Comparison of ENCODE assay signal across 19 cellular contexts in the genomic region with DNA sequence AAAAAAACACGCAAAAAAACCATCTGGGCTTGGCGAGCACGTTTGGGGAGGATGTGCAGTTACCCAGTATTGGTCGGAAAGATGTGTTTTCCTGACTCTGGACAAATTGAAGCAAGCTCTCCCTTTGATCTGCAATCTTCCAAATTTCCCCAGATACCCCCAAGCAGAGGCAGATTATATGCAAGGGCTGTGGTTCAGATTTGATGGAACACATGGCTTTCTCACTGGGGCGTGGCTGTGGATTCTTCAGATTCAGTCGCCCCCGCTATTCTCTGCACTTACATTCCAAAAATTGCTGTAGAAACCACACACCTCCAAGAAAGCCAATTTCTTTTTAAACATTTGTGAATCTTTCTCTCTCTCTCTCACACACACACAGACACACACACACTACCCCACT.
DNase-seq lines count a peak whose midpoint lies in the region; ATAC-seq and TF ChIP-seq lines count a peak whose summit lies in the region.
"Had no signal": no experiment of that assay in that cellular context is flagged by ENCODE, and none has a peak within 500 bp of the region (broad histone marks: within the 10 kb centered on the region; RNA-seq: fewer than 3 reads in every experiment).

No MANE protein-coding gene starts in this region.

- ATAC-seq in GM21526 (IDR thresholded peaks at IDR 0.05; ENCODE audit: low FRiP score, unreplicated experiment) (no peak), HG02610 (IDR thresholded peaks at IDR 0.05; ENCODE audit: unreplicated experiment) (no peak)
- ATAC-seq: Panc1 had no signal

- H3K4me3 ChIP-seq in BJ (ENCODE audit: low read depth, low read length) (no peak overlapping the region), skeletal muscle tissue (ENCODE audit: low read length in 3 of 3) (no peak overlapping the region)

- H3K9ac ChIP-seq in skeletal muscle tissue (ENCODE audit: low read depth in 1 of 3, low read length in 3 of 3): no peak overlapping the region

- peak overlapping the region; percentile 47 for H3K27ac ChIP-seq in skeletal muscle tissue (ENCODE audit: low read depth, low read length)

- H3K4me1 ChIP-seq in skeletal muscle tissue (ENCODE audit: control insufficient read depth in 3 of 3, insufficient read depth in 3 of 3, low read length in 3 of 3): peaks cover 0 to 5% (median 0%) of the 10 kb centered on the region in 3 donors

- no peaks in the 10 kb centered on the region for H3K27me3 ChIP-seq in BJ (ENCODE audit: control insufficient read depth, insufficient read depth, low read length)
- H3K27me3 ChIP-seq in skeletal muscle tissue (ENCODE audit: control insufficient read depth in 3 of 3, insufficient read depth in 3 of 3, low read length in 3 of 3): no peaks in the 10 kb centered on the region

- H3K9me3 ChIP-seq in skeletal muscle tissue (ENCODE audit: control insufficient read depth in 3 of 3, low read length in 3 of 3): no peaks in the 10 kb centered on the region

- CTCF ChIA-PET in BJ (lab: Yijun Ruan, JAX): interaction anchor here (1.1 to 1.7 kb wide), 2 partner anchors 103 to 128 kb away, joined by 4 read pairs; no protein-coding TSS in a partner anchor

- POLR2A ChIA-PET in BJ (lab: Charles Lee): interaction anchor here (0.7 kb wide), 1 partner anchor 815 kb away, joined by 3 read pairs; no protein-coding TSS in a partner anchor

- no peak for TF ChIP-seq CTCF in BJ (IDR thresholded peaks at IDR 0.05; ENCODE audit: insufficient read depth, low read depth, low read length)

- peak; percentile 88 for DNase-seq in BJ (ENCODE audit: low read depth)
- DNase-seq in NCI-H226: peak; percentile 16
- DNase-seq in fibroblast of peridontal ligament (ENCODE audit: extremely low read depth): peak; percentile 98
- no peak for DNase-seq in NCI-H446 (lab: John Stamatoyannopoulos, UW)
- no peak for DNase-seq in NCI-H1105 (lab: John Stamatoyannopoulos, UW)
- DNase-seq: activated B cell treated with CpG ODN at 0.5 μM for 24 hours; activated gamma-delta T cell; DMS79; foreskin melanocyte; NCI-H1694 treated with DMSO at 0.1 percent for 48 hours; NCI-H526; retina; stimulated activated CD4-positive, alpha-beta T cell treated with anti-CD3 and anti-CD28 coated beads, Interleukin-4, amount 100 ng/mL, for 1 hour; T-helper 1 cell; trophoblast cell had no signal

- H3K36me3 ChIP-seq in BJ (ENCODE audit: control insufficient read depth, insufficient read depth, low read length) (no peaks in the 10 kb centered on the region), skeletal muscle tissue (ENCODE audit: control insufficient read depth in 3 of 3, insufficient read depth in 3 of 3, low read length in 3 of 3) (no peaks in the 10 kb centered on the region)

Comparison
In these comparisons a context has a peak if more than half of its experiments do, and no peak if none do; other contexts are left out.
1. DNase-seq: peak in BJ (single experiment), NCI-H226 (single experiment) and fibroblast of peridontal ligament (single experiment); none in NCI-H446 (0 of 2) and NCI-H1105 (single experiment).